ENCODE assay signal across 27 cellular contexts in the genomic region with DNA sequence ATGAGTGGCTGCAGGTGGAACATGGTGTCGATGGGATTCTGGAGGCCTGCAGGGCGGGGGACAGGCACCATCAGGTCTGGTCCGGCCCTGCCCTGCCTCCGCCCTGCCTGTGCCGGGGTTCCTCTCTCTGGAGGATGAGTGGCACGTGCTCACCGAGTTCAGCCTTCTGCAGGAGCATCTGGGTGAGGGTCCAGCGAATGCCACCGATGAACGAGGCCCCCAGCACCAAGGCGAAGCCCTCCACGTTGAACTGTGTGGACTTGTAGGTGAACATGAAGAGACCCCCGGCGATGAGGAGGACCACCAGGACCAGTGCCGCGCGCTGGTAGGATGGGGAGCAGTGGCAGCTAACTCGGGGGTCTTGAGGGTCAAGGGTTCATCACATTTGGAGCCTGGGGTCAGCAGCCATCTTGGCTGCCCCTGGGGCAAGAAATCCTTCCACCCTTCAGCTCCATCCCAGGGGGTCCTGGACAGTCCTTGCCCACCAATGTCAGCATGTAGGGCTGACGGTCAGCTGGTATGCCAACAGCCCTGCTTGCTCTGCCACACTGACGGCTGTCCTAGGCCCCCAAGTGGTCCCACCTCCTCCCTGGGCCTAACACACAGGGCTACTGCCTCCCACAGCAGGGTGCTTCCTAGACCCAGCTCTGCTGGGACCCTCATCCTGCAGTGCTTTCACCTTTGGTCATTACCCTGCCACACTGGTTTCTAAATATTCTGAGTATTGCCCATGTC. TPM values are rescaled to one million over a fixed set of nuclear protein-coding genes. Genes with fewer than 3 reads are reported as not detected.
DNase-seq lines count a peak whose midpoint lies in the region; ATAC-seq, FAIRE-seq and TF ChIP-seq lines count a peak whose summit lies in the region.
"Had no signal": no experiment of that assay in that cellular context is flagged by ENCODE, and none has a peak within 500 bp of the region (broad histone marks: within the 10 kb centered on the region; RNA-seq: fewer than 3 reads in every experiment).

No MANE protein-coding gene starts in this region.

- TF ChIP-seq EP300 in K562 (IDR thresholded peaks at IDR 0.05; ENCODE audit: low read length) (no peak), ovary (IDR thresholded peaks at IDR 0.05) (no peak)

- TF ChIP-seq CTCF in HEK293 (tag by site-specific recombination; IDR thresholded peaks at IDR 0.05): no peak
- no peak for TF ChIP-seq CTCF in K562 (IDR thresholded peaks at IDR 0.05 in 2 of 3, conservative IDR thresholded peaks at IDR 0.05 in 1 of 3; ENCODE audit: insufficient read depth in 2 of 3, low read depth in 1 of 3, low read length in 3 of 3)
- TF ChIP-seq CTCF in ovary (IDR thresholded peaks at IDR 0.05): no peak

- POLR2A ChIA-PET in CD4-positive, alpha-beta memory T cell (lab: Charles Lee; ENCODE audit: partially characterized antibody): interaction anchor here (1.0 to 1.4 kb wide), 2 partner anchors 8 to 52 kb away, joined by 3 read pairs; a partner anchor contains a TSS
- POLR2A ChIA-PET in HEK293 (lab: Yijun Ruan, JAX): interaction anchor here (0.9 to 1.3 kb wide), 4 partner anchors 9 to 52 kb away, joined by 3 to 4 read pairs (median 4); a partner anchor contains a TSS
- POLR2A ChIA-PET in K562 (lab: Yijun Ruan, JAX): interaction anchor here (0.7 to 1.5 kb wide), 3 partner anchors 9 to 323 kb away, joined by 3 to 8 read pairs (median 4); no protein-coding TSS in a partner anchor

- in situ Hi-C loops in K562 (cut with MboI) (loop anchor here (10.0 kb wide), 1 partner anchor 320 kb away; no protein-coding TSS in a partner anchor), G401 (cut with HindIII; ENCODE audit: low sequenced_read_pairs) (no loop called here)

- H3K4me3 ChIP-seq in CD4-positive, alpha-beta memory T cell (ENCODE audit: low read length in 2 of 2): no peak overlapping the region
- H3K4me3 ChIP-seq in HEK293 (ENCODE audit: low read depth, low read length): no peak overlapping the region
- H3K4me3 ChIP-seq in K562: no peak overlapping the region
- H3K4me3 ChIP-seq in ovary: no peak overlapping the region
- H3K4me3 ChIP-seq: ascending aorta, smooth muscle cell, thoracic aorta had no signal

- no TSS peak for BruUV-seq in K562 (replicated peaks; lab: Mats Ljungman, UMichigan)

- H3K4me3 Mint-ChIP-seq in CD4-positive, alpha-beta memory T cell: no peak overlapping the region
- no peak overlapping the region for H3K4me3 Mint-ChIP-seq in natural killer cell treated with Interleukin-12 subunit alpha and Interleukin-12 subunit beta and Interleukin-15 and Interleukin-18, amount 100 ng/mL, for 72 hours
- H3K4me3 Mint-ChIP-seq: activated CD4-positive, alpha-beta T cell treated with anti-CD3 and anti-CD28 coated beads, Interleukin-2, amount 10 ng/mL, durations not matched to agents 24 days and 14 days had no signal

- H4K20me1 ChIP-seq in K562 (replicated peaks; ENCODE audit: control insufficient read depth, insufficient read depth, low read length): peaks cover 26% of the 10 kb centered on the region

- no peak for ATAC-seq in K562
- ATAC-seq in natural killer cell treated with Interleukin-12 subunit alpha and Interleukin-12 subunit beta and Interleukin-15 and Interleukin-18, amount 100 ng/mL, for 72 hours: no peak
- ATAC-seq: foreskin keratinocyte, left ventricle myocardium superior, PC-3 had no signal

- H3K9ac ChIP-seq in K562 (ENCODE audit: insufficient read depth in 1 of 2, low read depth in 2 of 2, low read length in 2 of 2): peak overlapping the region in 1 of 2 experiments; percentile 47; a peak in 1 of 4 replicates

- H3K27ac Mint-ChIP-seq in CD4-positive, alpha-beta memory T cell: peak overlapping the region in 4 of 7 donors; percentile 48 to 77 (median 58)
- peak overlapping the region; percentile 35 to 62 for H3K27ac Mint-ChIP-seq in natural killer cell treated with Interleukin-12 subunit alpha and Interleukin-12 subunit beta and Interleukin-15 and Interleukin-18, amount 100 ng/mL, for 72 hours

- H3K4me2 ChIP-seq in K562 (ENCODE audit: insufficient read depth, low read length): no peak overlapping the region
- H3K4me2 ChIP-seq: smooth muscle cell had no signal

- no peaks in the 10 kb centered on the region for H3K27me3 Mint-ChIP-seq in CD4-positive, alpha-beta memory T cell
- H3K27me3 Mint-ChIP-seq in natural killer cell treated with Interleukin-12 subunit alpha and Interleukin-12 subunit beta and Interleukin-15 and Interleukin-18, amount 100 ng/mL, for 72 hours: no peaks in the 10 kb centered on the region
- H3K27me3 Mint-ChIP-seq: activated CD4-positive, alpha-beta T cell treated with anti-CD3 and anti-CD28 coated beads, Interleukin-2, amount 10 ng/mL, durations not matched to agents 24 days and 14 days had no signal

- peaks cover under 1% of the 10 kb centered on the region; the same call in 1 of the 3 replicates for H3K79me2 ChIP-seq in K562 (ENCODE audit: control insufficient read depth, insufficient read depth, low read length)

- H3K4me1 ChIP-seq in CD4-positive, alpha-beta memory T cell (ENCODE audit: insufficient read depth, low read length): peaks cover 42% of the 10 kb centered on the region
- no peaks in the 10 kb centered on the region for H3K4me1 ChIP-seq in HEK293 (ENCODE audit: control insufficient read depth, insufficient read depth, low read length)
- peaks cover 11 to 45% of the 10 kb centered on the region in 2 experiments for H3K4me1 ChIP-seq in K562 (replicated peaks in 1 of 2; ENCODE audit: control insufficient read depth in 2 of 2, insufficient read depth in 2 of 2, low read length in 2 of 2)
- H3K4me1 ChIP-seq in ovary (ENCODE audit: insufficient read depth): peaks cover 12% of the 10 kb centered on the region
- H3K4me1 ChIP-seq: foreskin keratinocyte had no signal

- no peak overlapping the region for H2AFZ ChIP-seq in K562 (ENCODE audit: low read depth, low read length)

- no peak overlapping the region for H3K27ac ChIP-seq in CD4-positive, alpha-beta memory T cell (ENCODE audit: low read depth, low read length)
- H3K27ac ChIP-seq in HEK293 (ENCODE audit: extremely low read depth, low read depth, low read length) (no peak overlapping the region), K562 (ENCODE audit: extremely low read depth, low read depth, low read length) (no peak overlapping the region; the same call in 2 of the 3 replicates), ovary (no peak overlapping the region)
- H3K27ac ChIP-seq: ascending aorta, foreskin keratinocyte, thoracic aorta had no signal

- FAIRE-seq in K562 (lab: Jason Lieb, UNC): no peak

- H3K36me3 Mint-ChIP-seq in CD4-positive, alpha-beta memory T cell: peaks cover 10 to 64% of the 10 kb centered on the region in 2 donors
- H3K36me3 Mint-ChIP-seq in natural killer cell treated with Interleukin-12 subunit alpha and Interleukin-12 subunit beta and Interleukin-15 and Interleukin-18, amount 100 ng/mL, for 72 hours: no peaks in the 10 kb centered on the region

- peaks cover 8% of the 10 kb centered on the region for H3K9me1 ChIP-seq in K562 (ENCODE audit: control insufficient read depth, insufficient read depth, low read length)

- TF ChIP-seq POLR2A in K562 (conservative IDR thresholded peaks at IDR 0.05) (no peak), ovary (IDR thresholded peaks at IDR 0.05) (no peak)

- DNase-seq in CD4-positive, alpha-beta memory T cell: no peak
- DNase-seq in K562 (ENCODE audit: extremely low read depth in 1 of 4, low spot score in 3 of 4) (no peak), ovary (no peak), G401 (ENCODE audit: low spot score) (no peak)
- DNase-seq in natural killer cell treated with Interleukin-12 subunit alpha and Interleukin-12 subunit beta and Interleukin-15 and Interleukin-18, amount 100 ng/mL, for 72 hours (ENCODE audit: low spot score): no peak
- no peak for DNase-seq in activated effector memory CD4-positive, alpha-beta T cell treated with Interleukin-2 at 50 U/mL for 16 hours
- DNase-seq: activated CD4-positive, alpha-beta T cell treated with anti-CD3 and anti-CD28 coated beads, Interleukin-2, amount 10 ng/mL, durations not matched to agents 24 days and 14 days; Calu3; central memory CD4-positive, alpha-beta T cell; effector CD4-positive, alpha-beta T cell; erythroblast; foreskin keratinocyte; hypothalamus; left ventricle myocardium superior; NCI-H1092; NCI-H2029 treated with DMSO at 0.1 percent for 48 hours; NCI-H345; PC-3; SHP77 treated with DMSO at 0.1 percent for 48 hours; stimulated activated naive CD4-positive, alpha-beta T cell treated with Interleukin-2 at 50 U/mL for 16 hours; SW 1271 had no signal

- no peaks in the 10 kb centered on the region for H3K9me3 Mint-ChIP-seq in CD4-positive, alpha-beta memory T cell
- no peaks in the 10 kb centered on the region for H3K9me3 Mint-ChIP-seq in natural killer cell treated with Interleukin-12 subunit alpha and Interleukin-12 subunit beta and Interleukin-15 and Interleukin-18, amount 100 ng/mL, for 72 hours
- H3K9me3 Mint-ChIP-seq: activated CD4-positive, alpha-beta T cell treated with anti-CD3 and anti-CD28 coated beads, Interleukin-2, amount 10 ng/mL, durations not matched to agents 24 days and 14 days had no signal

- no peaks in the 10 kb centered on the region for H3K27me3 ChIP-seq in CD4-positive, alpha-beta memory T cell (ENCODE audit: insufficient read depth, low read length)
- H3K27me3 ChIP-seq in K562 (ENCODE audit: control insufficient read depth in 2 of 2, insufficient read depth in 2 of 2, low read length in 2 of 2) (no peaks in the 10 kb centered on the region), ovary (no peaks in the 10 kb centered on the region)
- H3K27me3 ChIP-seq: ascending aorta, foreskin keratinocyte had no signal

- CTCF ChIA-PET in CD4-positive, alpha-beta memory T cell (lab: Charles Lee; ENCODE audit: partially characterized antibody): no interaction called here
- CTCF ChIA-PET in HEK293 (lab: Yijun Ruan, JAX): no interaction called here
- CTCF ChIA-PET in K562 (lab: Yijun Ruan, JAX; ENCODE audit: low intra/inter-chr PET ratio): no interaction called here

- no peak for TF ChIP-seq RAD21 in K562 (CRISPR knock-in tag; conservative IDR thresholded peaks at IDR 0.05 in 1 of 2, IDR thresholded peaks at IDR 0.05 in 1 of 2)

- intact Hi-C loops in CD4-positive, alpha-beta memory T cell (cut with micrococcal nuclease): no loop called here
- intact Hi-C loops in K562 (cut with micrococcal nuclease): no loop called here
- intact Hi-C loops in ovary (cut with DNase I): no loop called here

- no peaks in the 10 kb centered on the region for H3K9me3 ChIP-seq in CD4-positive, alpha-beta memory T cell (ENCODE audit: control insufficient read depth in 1 of 2, low read length in 2 of 2)
- H3K9me3 ChIP-seq in HEK293 (ENCODE audit: control insufficient read depth, insufficient read depth, low read depth, low read length): no peaks in the 10 kb centered on the region
- H3K9me3 ChIP-seq in K562 (replicated peaks; ENCODE audit: control insufficient read depth, insufficient read depth, low read depth, low read length): no peaks in the 10 kb centered on the region
- H3K9me3 ChIP-seq in ovary: no peaks in the 10 kb centered on the region
- H3K9me3 ChIP-seq: ascending aorta, thoracic aorta had no signal

- H3K36me3 ChIP-seq in CD4-positive, alpha-beta memory T cell (ENCODE audit: insufficient read depth, low read length): peaks cover 49% of the 10 kb centered on the region
- H3K36me3 ChIP-seq in HEK293 (ENCODE audit: control insufficient read depth in 2 of 2, insufficient read depth in 1 of 2, low read length in 2 of 2) (peaks cover 0 to 59% of the 10 kb centered on the region in 2 experiments; a peak in 1 of 3 replicates), K562 (ENCODE audit: control insufficient read depth, insufficient read depth, low read length) (peaks cover 72% of the 10 kb centered on the region; the same call in 1 of the 3 replicates), ovary (no peaks in the 10 kb centered on the region)

- peaks cover 29 to 54% (median 40%) of the 10 kb centered on the region in 4 donors for H3K4me1 Mint-ChIP-seq in CD4-positive, alpha-beta memory T cell
- H3K4me1 Mint-ChIP-seq in natural killer cell treated with Interleukin-12 subunit alpha and Interleukin-12 subunit beta and Interleukin-15 and Interleukin-18, amount 100 ng/mL, for 72 hours (ENCODE audit: low read depth in 2 of 2): peaks cover 23 to 45% of the 10 kb centered on the region in 2 donors

- WGBS in K562 (ENCODE audit: insufficient coverage, low coverage, missing lambda C conversion rate): 95% methylated on average over 16 of the region's 20 CpGs
- WGBS in ovary, 3 donors: 91 to 93% (median 92%) methylated on average over 20 of the region's 20 CpGs

RNA-seq across cellular contexts. Expression of a gene that starts 46.8 kb away (rescaled TPM):
- not detected for total RNA-seq in CD4-positive, alpha-beta memory T cell
- not detected for polyA plus RNA-seq in CD4-positive, alpha-beta memory T cell
- not detected in 2 replicates for total RNA-seq in K562 (2011; cell fraction: chromatin; rRNA removed; ENCODE audit: low replicate concordance)
- not detected in 2 replicates for total RNA-seq in K562 (2011; cell fraction: nucleolus; rRNA removed)
- 0.07 TPM in 1 of 2 replicates, not detected in the other for total RNA-seq in K562 (2011; cell fraction: nucleoplasm; rRNA removed)
- total RNA-seq in K562 (2014; rRNA removed) (not detected in 2 replicates), K562 (2014; rRNA removed; fragmentation: Illumina TruSeq; extraction: Trizol) (not detected in 2 replicates), K562 (2015; rRNA removed; fragmentation: Illumina TruSeq; extraction: Trizol) (not detected in 2 replicates), K562 (2021) (0.07 TPM in 1 of 2 replicates, not detected in the other), ovary (1 to 10 TPM in 3 of 7 donors, under 1 TPM in 4; 0.18 to 1.5 (median 0.92) TPM)
- polyA plus RNA-seq in K562 (2011; rRNA removed) (not detected in 2 replicates), K562 (2014; fragmentation: Illumina TruSeq; extraction: Trizol) (not detected in 2 replicates), K562 (2014; fragmentation: Nextera tagmentation; extraction: Ambion mirVana) (not detected), K562 (2014; rRNA removed) (0.08 TPM in 1 of 2 replicates, not detected in the other), ovary (under 1 TPM; 0.10 to 0.11 TPM)
- 0.03 TPM in 1 of 2 replicates, not detected in the other for polyA plus RNA-seq in K562 (2011; cell fraction: cytosol; rRNA removed)
- polyA plus RNA-seq in K562 (2011; cell fraction: nucleus; rRNA removed): 0.04 and 0.11 TPM in 2 replicates
- polyA plus RNA-seq in K562 (2012): 0.03 and 0.06 TPM in 2 replicates
- polyA minus RNA-seq in K562 (2011; rRNA and poly(A)+ RNA removed): not detected in 2 replicates
- polyA minus RNA-seq in K562 (2011; cell fraction: cytosol; rRNA and poly(A)+ RNA removed): not detected in 2 replicates
- polyA minus RNA-seq in K562 (2011; cell fraction: nucleus; rRNA and poly(A)+ RNA removed): 0.13 TPM in 1 of 2 replicates, not detected in the other
- total RNA-seq in natural killer cell treated with Interleukin-12 subunit alpha and Interleukin-12 subunit beta and Interleukin-15 and Interleukin-18, amount 100 ng/mL, for 72 hours: not detected
- total RNA-seq in G401 (2014; rRNA removed; shearing (Covaris generic)): not detected in 2 replicates
- total RNA-seq: activated CD4-positive, alpha-beta T cell treated with anti-CD3 and anti-CD28 coated beads, Interleukin-2, amount 10 ng/mL, durations not matched to agents 24 days and 14 days; ascending aorta; Calu3; foreskin keratinocyte; mononuclear cell; PC-3; renal cortical epithelial cell; smooth muscle cell; thoracic aorta had no signal
- polyA plus RNA-seq: foreskin keratinocyte, smooth muscle cell had no signal

RNA-seq across cellular contexts. Expression of a gene that starts 51.3 kb away (rescaled TPM):
- 10 to 100 TPM; 65.1 to 70.7 TPM for total RNA-seq in CD4-positive, alpha-beta memory T cell
- 10 to 100 TPM; 52.5 to 98.9 TPM for polyA plus RNA-seq in CD4-positive, alpha-beta memory T cell
- 25.8 and 29.0 TPM in 2 replicates for total RNA-seq in K562 (2011; cell fraction: chromatin; rRNA removed; ENCODE audit: low replicate concordance)
- 10.8 and 12.8 TPM in 2 replicates for total RNA-seq in K562 (2011; cell fraction: nucleolus; rRNA removed)
- total RNA-seq in K562 (2011; cell fraction: nucleoplasm; rRNA removed): 19.3 and 27.9 TPM in 2 replicates
- total RNA-seq in K562 (2014; rRNA removed): 7.5 and 10.5 TPM in 2 replicates
- total RNA-seq in K562 (2014; rRNA removed; fragmentation: Illumina TruSeq; extraction: Trizol): 10.2 and 10.6 TPM in 2 replicates
- total RNA-seq in K562 (2015; rRNA removed; fragmentation: Illumina TruSeq; extraction: Trizol): 14.3 and 16.8 TPM in 2 replicates
- 16.5 and 19.6 TPM in 2 replicates for total RNA-seq in K562 (2021)
- polyA plus RNA-seq in K562 (2011; rRNA removed): 16.4 and 17.6 TPM in 2 replicates
- polyA plus RNA-seq in K562 (2011; cell fraction: cytosol; rRNA removed): 22.4 and 24.3 TPM in 2 replicates
- polyA plus RNA-seq in K562 (2011; cell fraction: nucleus; rRNA removed): 32.1 and 38.6 TPM in 2 replicates
- polyA plus RNA-seq in K562 (2012): 13.4 and 16.5 TPM in 2 replicates
- polyA plus RNA-seq in K562 (2014; fragmentation: Illumina TruSeq; extraction: Trizol): 16.4 and 21.5 TPM in 2 replicates
- polyA plus RNA-seq in K562 (2014; fragmentation: Nextera tagmentation; extraction: Ambion mirVana): 10 to 100 TPM in 1 of 2 experiments, 1 to 10 TPM in 1; 8.8 to 15.9 TPM
- 12.2 and 14.8 TPM in 2 replicates for polyA plus RNA-seq in K562 (2014; rRNA removed)
- polyA minus RNA-seq in K562 (2011; rRNA and poly(A)+ RNA removed): 20.3 and 24.0 TPM in 2 replicates
- 12.3 and 15.4 TPM in 2 replicates for polyA minus RNA-seq in K562 (2011; cell fraction: cytosol; rRNA and poly(A)+ RNA removed)
- polyA minus RNA-seq in K562 (2011; cell fraction: nucleus; rRNA and poly(A)+ RNA removed): 9.2 and 15.8 TPM in 2 replicates
- total RNA-seq in natural killer cell treated with Interleukin-12 subunit alpha and Interleukin-12 subunit beta and Interleukin-15 and Interleukin-18, amount 100 ng/mL, for 72 hours: 100 to 1,000 TPM in 1 of 2 donors, 10 to 100 TPM in 1; 92.3 to 100 TPM
- total RNA-seq in ovary: 10 to 100 TPM; 20.1 to 51.7 (median 41.0) TPM
- polyA plus RNA-seq in ovary: 10 to 100 TPM; 19.1 to 57.6 TPM
- 18.7 and 45.5 TPM in 2 replicates for total RNA-seq in G401 (2014; rRNA removed; shearing (Covaris generic))
